In the genomic region with DNA sequence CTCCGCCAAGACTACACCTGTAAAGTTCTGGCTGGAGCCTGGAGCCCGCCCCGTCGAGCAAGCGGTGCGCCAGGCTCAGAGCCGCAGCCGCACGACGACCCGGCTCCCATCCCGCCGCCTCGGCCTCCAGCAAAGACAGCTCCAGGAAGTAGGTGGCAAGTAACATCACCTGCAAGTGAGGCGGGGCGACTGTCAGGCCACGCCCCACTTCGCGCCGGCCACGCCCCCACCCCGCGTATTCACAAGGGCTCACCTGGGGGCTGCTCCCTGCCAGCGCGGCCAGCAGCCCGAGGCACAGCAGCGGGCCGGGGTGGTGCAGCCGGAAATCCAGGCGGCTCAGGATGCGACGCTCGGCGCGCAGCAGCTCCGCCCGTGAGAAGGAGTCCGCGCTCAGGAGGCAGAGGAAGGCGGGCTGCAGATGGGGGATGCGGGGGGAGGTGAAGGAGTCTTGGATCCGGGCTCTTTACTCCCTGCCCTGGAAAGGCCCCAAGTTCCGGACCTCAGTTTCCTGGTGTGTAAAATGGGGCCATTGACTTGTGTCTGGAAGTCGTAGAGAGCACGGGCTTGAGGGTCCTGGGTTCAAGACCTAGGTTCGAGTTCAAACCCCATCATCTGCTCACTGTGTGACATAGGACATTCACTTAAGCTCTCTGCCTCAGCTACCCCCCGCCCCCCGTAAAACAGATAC, we compare ENCODE assay signal across 12 cellular contexts. TPM values are rescaled to one million over a fixed set of nuclear protein-coding genes. Genes with fewer than 3 reads are reported as not detected.
DNase-seq lines count a peak whose midpoint lies in the region; ATAC-seq, FAIRE-seq and TF ChIP-seq lines count a peak whose summit lies in the region.
"Had no signal": no experiment of that assay in that cellular context is flagged by ENCODE, and none has a peak within 500 bp of the region (broad histone marks: within the 10 kb centered on the region; RNA-seq: fewer than 3 reads in every experiment).

No MANE protein-coding gene starts in this region.

- TF ChIP-seq RAD21 in HCT116 (IDR thresholded peaks at IDR 0.05; ENCODE audit: low read depth) (no peak), K562 (CRISPR knock-in tag; conservative IDR thresholded peaks at IDR 0.05 in 1 of 2, IDR thresholded peaks at IDR 0.05 in 1 of 2) (no peak)

- DNase-seq in HCT116 (ENCODE audit: low read depth, low spot score): no peak
- DNase-seq in RWPE2 (ENCODE audit: low spot score): peak; percentile 81
- DNase-seq in K562 (ENCODE audit: extremely low read depth in 1 of 4, low spot score in 3 of 4): no peak
- DNase-seq in osteoblast (ENCODE audit: insufficient read length, low spot score, missing footprints): peak; percentile 42
- DNase-seq in GM12891 (ENCODE audit: insufficient read length, low spot score): no peak

- H3K9me2 ChIP-seq in HCT116 (ENCODE audit: insufficient read depth): no peaks in the 10 kb centered on the region

- RAD21 ChIA-PET in HCT116 (lab: Charles Lee; ENCODE audit: low non-redundant PET in 1 of 2, low total read pairs in 2 of 2, uncharacterized antibody in 2 of 2, unreplicated experiment in 2 of 2): no interaction called here

- in situ Hi-C loops in K562 (cut with MboI): loop anchor here (5.0 kb wide), 1 partner anchor 76 kb away; no protein-coding TSS in a partner anchor

- H2AFZ ChIP-seq in HCT116 (ENCODE audit: low read depth, low read length, poor library complexity, severe bottlenecking) (no peak overlapping the region), K562 (ENCODE audit: low read depth, low read length) (no peak overlapping the region), osteoblast (ENCODE audit: low read length) (no peak overlapping the region)

- H3K9ac ChIP-seq in HCT116 (ENCODE audit: low read length): peak overlapping the region; percentile 67
- no peak overlapping the region for H3K9ac ChIP-seq in K562 (ENCODE audit: insufficient read depth in 1 of 2, low read depth in 2 of 2, low read length in 2 of 2)

- 82% methylated on average over 10 of the region's 48 CpGs for WGBS in K562 (ENCODE audit: insufficient coverage, low coverage, missing lambda C conversion rate)

- TF ChIP-seq CTCF in HCT116 (IDR thresholded peaks at IDR 0.05 in 2 of 3, conservative IDR thresholded peaks at IDR 0.05 in 1 of 3; ENCODE audit: borderline replicate concordance in 1 of 3, insufficient read depth in 1 of 3, low read depth in 2 of 3, low read length in 2 of 3) (no peak), RWPE2 (IDR thresholded peaks at IDR 0.05; ENCODE audit: poor library complexity, severe bottlenecking) (no peak), K562 (IDR thresholded peaks at IDR 0.05 in 2 of 3, conservative IDR thresholded peaks at IDR 0.05 in 1 of 3; ENCODE audit: insufficient read depth in 2 of 3, low read depth in 1 of 3, low read length in 3 of 3) (no peak), osteoblast (IDR thresholded peaks at IDR 0.05; ENCODE audit: extremely low read depth, low read depth, low read length) (no peak)

- no peaks in the 10 kb centered on the region for H3K9me3 ChIP-seq in HCT116 (ENCODE audit: control insufficient read depth in 1 of 2, insufficient read depth in 1 of 2, low read depth in 1 of 2, low read length in 2 of 2)
- no peaks in the 10 kb centered on the region for H3K9me3 ChIP-seq in RWPE2 (ENCODE audit: severe bottlenecking)
- H3K9me3 ChIP-seq in K562 (replicated peaks; ENCODE audit: control insufficient read depth, insufficient read depth, low read depth, low read length): peaks cover 4% of the 10 kb centered on the region; the same call in 1 of the 2 replicates
- no peaks in the 10 kb centered on the region for H3K9me3 ChIP-seq in osteoblast (ENCODE audit: low read depth, low read length)

- intact Hi-C loops in HCT116 (cut with micrococcal nuclease): loop anchor here (5.0 kb wide), 2 partner anchors 389 to 431 kb away; no protein-coding TSS in a partner anchor
- intact Hi-C loops in K562 (cut with micrococcal nuclease): loop anchor here (2.0 kb wide), 1 partner anchor 84 kb away; no protein-coding TSS in a partner anchor

- H3K4me2 ChIP-seq in HCT116 (ENCODE audit: low read length): peak overlapping the region; percentile 76
- H3K4me2 ChIP-seq in K562 (ENCODE audit: insufficient read depth, low read length): no peak overlapping the region
- H3K4me2 ChIP-seq in osteoblast (ENCODE audit: insufficient read depth, low read length): no peak overlapping the region

- H3K27ac ChIP-seq in HCT116 (ENCODE audit: low read depth, low read length): peak overlapping the region; percentile 93
- H3K27ac ChIP-seq in RWPE2 (ENCODE audit: poor library complexity, severe bottlenecking): no peak overlapping the region
- H3K27ac ChIP-seq in K562 (ENCODE audit: extremely low read depth, low read depth, low read length): no peak overlapping the region
- no peak overlapping the region for H3K27ac ChIP-seq in osteoblast (ENCODE audit: low read depth, low read length)

- no TSS peak for BruUV-seq in HCT116 (replicated peaks; lab: Mats Ljungman, UMichigan)
- no TSS peak for BruUV-seq in K562 (replicated peaks; lab: Mats Ljungman, UMichigan)

- CTCF ChIA-PET in HCT116 (lab: Charles Lee): interaction anchor here (0.8 to 3.0 kb wide), 3 partner anchors 76 to 412 kb away, joined by 3 to 17 read pairs (median 7); no protein-coding TSS in a partner anchor
- CTCF ChIA-PET in K562 (lab: Yijun Ruan, JAX; ENCODE audit: low intra/inter-chr PET ratio): interaction anchor here (1.6 to 3.3 kb wide), 2 partner anchors 68 to 83 kb away, joined by 9 to 24 read pairs; no protein-coding TSS in a partner anchor

- ATAC-seq in HCT116 (peak; percentile 28), RWPE2 (ENCODE audit: low read depth) (peak; percentile 43), K562 (no peak), GM21717 (IDR thresholded peaks at IDR 0.05; ENCODE audit: unreplicated experiment) (no peak), HG03432 (IDR thresholded peaks at IDR 0.05; ENCODE audit: unreplicated experiment) (no peak)

- H3K4me3 ChIP-seq in HCT116 (replicated peaks in 1 of 2; ENCODE audit: low read depth in 1 of 2, low read length in 2 of 2): peak overlapping the region; percentile 58 to 64
- peak overlapping the region; percentile 11 for H3K4me3 ChIP-seq in RWPE2 (ENCODE audit: severe bottlenecking)
- no peak overlapping the region for H3K4me3 ChIP-seq in K562
- no peak overlapping the region for H3K4me3 ChIP-seq in osteoblast (ENCODE audit: insufficient read depth, low read length)

- no peak for TF ChIP-seq POLR2A in HCT116 (IDR thresholded peaks at IDR 0.05; ENCODE audit: borderline replicate concordance, extremely low read depth, insufficient read depth, insufficient read length)
- TF ChIP-seq POLR2A in K562 (conservative IDR thresholded peaks at IDR 0.05): no peak
- no peak for TF ChIP-seq POLR2A in GM12891 (IDR thresholded peaks at IDR 0.05; ENCODE audit: low read depth, low read length)

- no peaks in the 10 kb centered on the region for H3K36me3 ChIP-seq in HCT116 (ENCODE audit: control insufficient read depth in 1 of 2, insufficient read depth in 2 of 2, low read length in 2 of 2)
- no peaks in the 10 kb centered on the region for H3K36me3 ChIP-seq in RWPE2 (ENCODE audit: low read depth)
- no peaks in the 10 kb centered on the region for H3K36me3 ChIP-seq in K562 (ENCODE audit: control insufficient read depth, insufficient read depth, low read length)
- H3K36me3 ChIP-seq in osteoblast (ENCODE audit: insufficient read depth, low read length): no peaks in the 10 kb centered on the region

- POLR2A ChIA-PET in HCT116 (lab: Charles Lee) (interaction anchor here (1.0 to 2.0 kb wide), 2 partner anchors 67 to 75 kb away, joined by 3 to 7 read pairs; no protein-coding TSS in a partner anchor), K562 (lab: Yijun Ruan, JAX) (interaction anchor here (1.0 kb wide), 1 partner anchor 23 kb away, joined by 3 read pairs; no protein-coding TSS in a partner anchor)

- H3K4me1 ChIP-seq in HCT116 (ENCODE audit: control insufficient read depth in 1 of 2, insufficient read depth in 2 of 2, low read length in 2 of 2) (peaks cover 32 to 83% of the 10 kb centered on the region in 2 experiments; a peak in 3 of 4 replicates), RWPE2 (ENCODE audit: insufficient read depth, poor library complexity, severe bottlenecking) (no peaks in the 10 kb centered on the region), K562 (replicated peaks in 1 of 2; ENCODE audit: control insufficient read depth in 2 of 2, insufficient read depth in 2 of 2, low read length in 2 of 2) (peaks cover 12 to 34% of the 10 kb centered on the region in 2 experiments; a peak in 4 of 5 replicates), osteoblast (ENCODE audit: insufficient read depth, low read length) (peaks cover 12% of the 10 kb centered on the region)

- H3K27me3 ChIP-seq in HCT116 (ENCODE audit: insufficient read depth, low read length) (no peaks in the 10 kb centered on the region), RWPE2 (ENCODE audit: insufficient read depth, poor library complexity, severe bottlenecking) (peaks cover 39% of the 10 kb centered on the region), K562 (ENCODE audit: control insufficient read depth in 2 of 2, insufficient read depth in 2 of 2, low read length in 2 of 2) (peaks cover 0 to 3% of the 10 kb centered on the region in 2 experiments; a peak in 1 of 5 replicates), osteoblast (ENCODE audit: insufficient read depth, low read length) (peaks cover 6% of the 10 kb centered on the region)

- no peaks in the 10 kb centered on the region for H3K9me1 ChIP-seq in K562 (ENCODE audit: control insufficient read depth, insufficient read depth, low read length)

- TF ChIP-seq EP300 in K562 (IDR thresholded peaks at IDR 0.05; ENCODE audit: low read length): no peak

- no peak for FAIRE-seq in K562 (lab: Jason Lieb, UNC)
- no peak for FAIRE-seq in GM12891 (lab: Jason Lieb, UNC)

- no peaks in the 10 kb centered on the region for H4K20me1 ChIP-seq in HCT116 (ENCODE audit: insufficient read depth)
- no peaks in the 10 kb centered on the region; the same call in 1 of the 2 replicates for H4K20me1 ChIP-seq in K562 (replicated peaks; ENCODE audit: control insufficient read depth, insufficient read depth, low read length)
- peaks cover 3% of the 10 kb centered on the region for H4K20me1 ChIP-seq in osteoblast (ENCODE audit: insufficient read depth, low read length)

- H3K79me2 ChIP-seq in HCT116 (ENCODE audit: insufficient read depth, low read length) (peaks cover 14% of the 10 kb centered on the region; the same call in 1 of the 2 replicates), K562 (ENCODE audit: control insufficient read depth, insufficient read depth, low read length) (no peaks in the 10 kb centered on the region), osteoblast (ENCODE audit: insufficient read depth, low read length) (no peaks in the 10 kb centered on the region)

RNA-seq across cellular contexts. Expression of a gene that starts 3.2 kb away (rescaled TPM):
- total RNA-seq in HCT116 (2021; ENCODE audit: unreplicated experiment) (9.8 TPM), K562 (2014; rRNA removed) (0.08 TPM in 1 of 2 replicates, not detected in the other), K562 (2014; rRNA removed; fragmentation: Illumina TruSeq; extraction: Trizol) (not detected in 2 replicates), K562 (2015; rRNA removed; fragmentation: Illumina TruSeq; extraction: Trizol) (not detected in 2 replicates), K562 (2021) (not detected in 2 replicates), osteoblast (0.29 TPM in 1 of 2 replicates, not detected in the other)
- 17.2 and 26.9 TPM in 2 replicates for polyA plus RNA-seq in HCT116 (2012)
- total RNA-seq in K562 (2011; cell fraction: chromatin; rRNA removed; ENCODE audit: low replicate concordance): 0.21 TPM in 1 of 2 replicates, not detected in the other
- total RNA-seq in K562 (2011; cell fraction: nucleolus; rRNA removed): not detected in 2 replicates
- not detected in 2 replicates for total RNA-seq in K562 (2011; cell fraction: nucleoplasm; rRNA removed)
- polyA plus RNA-seq in K562 (2011; rRNA removed) (0.04 TPM in 1 of 2 replicates, not detected in the other), K562 (2014; fragmentation: Illumina TruSeq; extraction: Trizol) (not detected in 2 replicates), K562 (2014; fragmentation: Nextera tagmentation; extraction: Ambion mirVana) (not detected), K562 (2014; rRNA removed) (0.19 and 0.32 TPM in 2 replicates)
- 0.03 and 0.21 TPM in 2 replicates for polyA plus RNA-seq in K562 (2011; cell fraction: cytosol; rRNA removed)
- 0.09 and 0.24 TPM in 2 replicates for polyA plus RNA-seq in K562 (2011; cell fraction: nucleus; rRNA removed)
- 0.14 TPM in 1 of 2 replicates, not detected in the other for polyA plus RNA-seq in K562 (2012)
- not detected in 2 replicates for polyA minus RNA-seq in K562 (2011; rRNA and poly(A)+ RNA removed)
- polyA minus RNA-seq in K562 (2011; cell fraction: cytosol; rRNA and poly(A)+ RNA removed): not detected in 2 replicates
- polyA minus RNA-seq in K562 (2011; cell fraction: nucleus; rRNA and poly(A)+ RNA removed): not detected in 2 replicates
- polyA plus RNA-seq in GM12891 (2012; ENCODE audit: low read depth, missing spikeins): 0.06 TPM
- polyA plus RNA-seq: IgD-negative memory B cell had no signal

RNA-seq across cellular contexts. Expression of a gene that starts 5.1 kb away (rescaled TPM):
- total RNA-seq in HCT116 (2021; ENCODE audit: unreplicated experiment) (1.7 TPM), K562 (2014; rRNA removed) (not detected in 2 replicates), K562 (2014; rRNA removed; fragmentation: Illumina TruSeq; extraction: Trizol) (not detected in 2 replicates), K562 (2015; rRNA removed; fragmentation: Illumina TruSeq; extraction: Trizol) (not detected in 2 replicates), K562 (2021) (not detected in 2 replicates), osteoblast (not detected in 2 replicates)
- 2.6 and 3.0 TPM in 2 replicates for polyA plus RNA-seq in HCT116 (2012)
- total RNA-seq in K562 (2011; cell fraction: chromatin; rRNA removed; ENCODE audit: low replicate concordance): not detected in 2 replicates
- 0.33 TPM in 1 of 2 replicates, not detected in the other for total RNA-seq in K562 (2011; cell fraction: nucleolus; rRNA removed)
- not detected in 2 replicates for total RNA-seq in K562 (2011; cell fraction: nucleoplasm; rRNA removed)
- polyA plus RNA-seq in K562 (2011; rRNA removed) (0.03 and 0.14 TPM in 2 replicates), K562 (2014; fragmentation: Illumina TruSeq; extraction: Trizol) (not detected in 2 replicates), K562 (2014; fragmentation: Nextera tagmentation; extraction: Ambion mirVana) (under 1 TPM in 1 of 2 experiments, not detected in 1; 0.06 TPM), K562 (2014; rRNA removed) (not detected in 2 replicates)
- 0.01 TPM in 1 of 2 replicates, not detected in the other for polyA plus RNA-seq in K562 (2011; cell fraction: cytosol; rRNA removed)
- polyA plus RNA-seq in K562 (2011; cell fraction: nucleus; rRNA removed): 0.18 TPM in 1 of 2 replicates, not detected in the other
- 0.04 TPM in 1 of 2 replicates, not detected in the other for polyA plus RNA-seq in K562 (2012)
- polyA minus RNA-seq in K562 (2011; rRNA and poly(A)+ RNA removed): not detected in 2 replicates
- not detected in 2 replicates for polyA minus RNA-seq in K562 (2011; cell fraction: cytosol; rRNA and poly(A)+ RNA removed)
- polyA minus RNA-seq in K562 (2011; cell fraction: nucleus; rRNA and poly(A)+ RNA removed): not detected in 2 replicates
- polyA plus RNA-seq in GM12891 (2012; ENCODE audit: low read depth, missing spikeins): 0.13 TPM
- total RNA-seq: cardiac septum, lower leg skin, renal cortical epithelial cell, SK-MEL-5 had no signal
- polyA plus RNA-seq: IgD-negative memory B cell had no signal

RNA-seq across cellular contexts. Expression of a gene that starts 32.1 kb away (rescaled TPM):
- 17.3 TPM for total RNA-seq in HCT116 (2021; ENCODE audit: unreplicated experiment)
- polyA plus RNA-seq in HCT116 (2012): 10.5 and 12.4 TPM in 2 replicates
- total RNA-seq in K562 (2011; cell fraction: chromatin; rRNA removed; ENCODE audit: low replicate concordance): 10.1 and 28.7 TPM in 2 replicates
- total RNA-seq in K562 (2011; cell fraction: nucleolus; rRNA removed): 16.7 and 18.8 TPM in 2 replicates
- 14.9 and 18.2 TPM in 2 replicates for total RNA-seq in K562 (2011; cell fraction: nucleoplasm; rRNA removed)
- 6.4 TPM in 2 replicates for total RNA-seq in K562 (2014; rRNA removed)
- total RNA-seq in K562 (2014; rRNA removed; fragmentation: Illumina TruSeq; extraction: Trizol): 0.86 and 1.6 TPM in 2 replicates
- total RNA-seq in K562 (2015; rRNA removed; fragmentation: Illumina TruSeq; extraction: Trizol): 3.6 and 3.9 TPM in 2 replicates
- 8.0 TPM in 2 replicates for total RNA-seq in K562 (2021)
- polyA plus RNA-seq in K562 (2011; rRNA removed): 1.9 and 3.3 TPM in 2 replicates
- 2.3 and 5.5 TPM in 2 replicates for polyA plus RNA-seq in K562 (2011; cell fraction: cytosol; rRNA removed)
- polyA plus RNA-seq in K562 (2011; cell fraction: nucleus; rRNA removed): 23.5 and 27.3 TPM in 2 replicates
- 5.9 and 7.2 TPM in 2 replicates for polyA plus RNA-seq in K562 (2012)
- 1.4 and 3.9 TPM in 2 replicates for polyA plus RNA-seq in K562 (2014; fragmentation: Illumina TruSeq; extraction: Trizol)
- under 1 TPM in 1 of 2 experiments, not detected in 1; 0.01 TPM for polyA plus RNA-seq in K562 (2014; fragmentation: Nextera tagmentation; extraction: Ambion mirVana)
- 6.0 and 7.3 TPM in 2 replicates for polyA plus RNA-seq in K562 (2014; rRNA removed)
- polyA minus RNA-seq in K562 (2011; rRNA and poly(A)+ RNA removed): 1.2 and 2.3 TPM in 2 replicates
- polyA minus RNA-seq in K562 (2011; cell fraction: cytosol; rRNA and poly(A)+ RNA removed): 6.0 and 8.8 TPM in 2 replicates
- polyA minus RNA-seq in K562 (2011; cell fraction: nucleus; rRNA and poly(A)+ RNA removed): 6.1 and 7.6 TPM in 2 replicates
- total RNA-seq in osteoblast: 8.3 and 9.8 TPM in 2 replicates
- 4.1 TPM for polyA plus RNA-seq in GM12891 (2012; ENCODE audit: low read depth, missing spikeins)

Comparison
In these comparisons a context has a peak if more than half of its experiments do, and no peak if none do; other contexts are left out.
1. ATAC-seq: peak in HCT116 (single experiment) and RWPE2 (single experiment); none in K562 (single experiment), GM21717 (single experiment) and HG03432 (single experiment).
2. DNase-seq: peak in RWPE2 (single experiment) and osteoblast (single experiment); none in HCT116 (single experiment), K562 (0 of 4) and GM12891 (single experiment).
3. H3K4me3 ChIP-seq: peak in HCT116 (2 of 2) and RWPE2 (single experiment); none in K562 (single experiment) and osteoblast (single experiment).